2 cellular contexts compared by ENCODE assay signal in the genomic region with DNA sequence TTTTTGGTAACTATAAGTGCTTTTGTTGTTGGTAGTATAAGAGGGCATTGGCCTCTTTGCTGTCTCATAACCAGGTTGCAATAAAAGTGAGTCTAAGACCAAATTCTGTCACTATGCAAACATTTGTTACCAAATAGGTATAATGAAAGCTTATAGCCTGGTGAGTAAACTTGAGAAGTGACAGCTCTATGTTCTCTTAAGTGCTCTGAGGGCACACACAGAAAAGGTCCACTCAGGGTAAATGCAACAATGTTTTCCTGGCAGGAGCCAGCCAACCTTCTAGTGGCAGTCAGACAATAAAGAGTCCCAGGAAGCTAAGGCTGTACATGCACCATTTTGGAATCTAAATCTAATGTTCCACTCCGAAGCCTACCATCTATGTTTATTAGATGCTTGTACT.
TF ChIP-seq lines count a peak whose summit lies in the region.

No MANE protein-coding gene starts in this region.

TF ChIP-seq in endothelial cell of umbilical vein, 7 proteins besides CTCF, POLR2A, EP300 and RAD21:
- TF ChIP-seq MYC (IDR thresholded peaks at IDR 0.05; ENCODE audit: low read depth, low read length): no peak
- TF ChIP-seq, protein P1, sequence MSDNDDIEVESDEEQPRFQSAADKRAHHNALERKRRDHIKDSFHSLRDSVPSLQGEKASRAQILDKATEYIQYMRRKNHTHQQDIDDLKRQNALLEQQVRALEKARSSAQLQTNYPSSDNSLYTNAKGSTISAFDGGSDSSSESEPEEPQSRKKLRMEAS (IDR thresholded peaks at IDR 0.05; ENCODE audit: insufficient read depth, insufficient read length): no peak
- TF ChIP-seq FOS (IDR thresholded peaks at IDR 0.05; ENCODE audit: borderline replicate concordance, insufficient read depth, low read length): no peak
- TF ChIP-seq EZH2 (IDR thresholded peaks at IDR 0.05; ENCODE audit: borderline replicate concordance, low read depth, low read length, severe bottlenecking): no peak
- no peak for TF ChIP-seq GATA2 (IDR thresholded peaks at IDR 0.05; ENCODE audit: insufficient read depth, insufficient read length, low read depth, low read length)
- no peak for TF ChIP-seq POLR2AphosphoS5 (IDR thresholded peaks at IDR 0.05; ENCODE audit: insufficient read depth, low read depth, low read length)
- TF ChIP-seq JUN (IDR thresholded peaks at IDR 0.05; ENCODE audit: borderline replicate concordance, insufficient read depth, insufficient read length, low read depth): no peak

TF ChIP-seq in GM23338, 12 proteins besides CTCF, POLR2A, EP300 and RAD21:
- TF ChIP-seq CREB1 (CRISPR knock-in tag; IDR thresholded peaks at IDR 0.05; ENCODE audit: low read depth) (no peak), NANOG (IDR thresholded peaks at IDR 0.05; ENCODE audit: borderline replicate concordance) (no peak), EZH2phosphoT487 (IDR thresholded peaks at IDR 0.05; ENCODE audit: unreplicated experiment) (no peak), EZH2 (IDR thresholded peaks at IDR 0.05; ENCODE audit: low read depth, unreplicated experiment) (no peak), ZNF114 (CRISPR knock-in tag; IDR thresholded peaks at IDR 0.05) (no peak), STAT1 (IDR thresholded peaks at IDR 0.05; ENCODE audit: unreplicated experiment) (no peak), ZNF331 (CRISPR knock-in tag; IDR thresholded peaks at IDR 0.05; ENCODE audit: low read depth) (no peak), POLR2AphosphoS5 (IDR thresholded peaks at IDR 0.05; ENCODE audit: low read depth) (no peak), JUNB (IDR thresholded peaks at IDR 0.05; ENCODE audit: unreplicated experiment) (no peak)
- TF ChIP-seq, protein P2, sequence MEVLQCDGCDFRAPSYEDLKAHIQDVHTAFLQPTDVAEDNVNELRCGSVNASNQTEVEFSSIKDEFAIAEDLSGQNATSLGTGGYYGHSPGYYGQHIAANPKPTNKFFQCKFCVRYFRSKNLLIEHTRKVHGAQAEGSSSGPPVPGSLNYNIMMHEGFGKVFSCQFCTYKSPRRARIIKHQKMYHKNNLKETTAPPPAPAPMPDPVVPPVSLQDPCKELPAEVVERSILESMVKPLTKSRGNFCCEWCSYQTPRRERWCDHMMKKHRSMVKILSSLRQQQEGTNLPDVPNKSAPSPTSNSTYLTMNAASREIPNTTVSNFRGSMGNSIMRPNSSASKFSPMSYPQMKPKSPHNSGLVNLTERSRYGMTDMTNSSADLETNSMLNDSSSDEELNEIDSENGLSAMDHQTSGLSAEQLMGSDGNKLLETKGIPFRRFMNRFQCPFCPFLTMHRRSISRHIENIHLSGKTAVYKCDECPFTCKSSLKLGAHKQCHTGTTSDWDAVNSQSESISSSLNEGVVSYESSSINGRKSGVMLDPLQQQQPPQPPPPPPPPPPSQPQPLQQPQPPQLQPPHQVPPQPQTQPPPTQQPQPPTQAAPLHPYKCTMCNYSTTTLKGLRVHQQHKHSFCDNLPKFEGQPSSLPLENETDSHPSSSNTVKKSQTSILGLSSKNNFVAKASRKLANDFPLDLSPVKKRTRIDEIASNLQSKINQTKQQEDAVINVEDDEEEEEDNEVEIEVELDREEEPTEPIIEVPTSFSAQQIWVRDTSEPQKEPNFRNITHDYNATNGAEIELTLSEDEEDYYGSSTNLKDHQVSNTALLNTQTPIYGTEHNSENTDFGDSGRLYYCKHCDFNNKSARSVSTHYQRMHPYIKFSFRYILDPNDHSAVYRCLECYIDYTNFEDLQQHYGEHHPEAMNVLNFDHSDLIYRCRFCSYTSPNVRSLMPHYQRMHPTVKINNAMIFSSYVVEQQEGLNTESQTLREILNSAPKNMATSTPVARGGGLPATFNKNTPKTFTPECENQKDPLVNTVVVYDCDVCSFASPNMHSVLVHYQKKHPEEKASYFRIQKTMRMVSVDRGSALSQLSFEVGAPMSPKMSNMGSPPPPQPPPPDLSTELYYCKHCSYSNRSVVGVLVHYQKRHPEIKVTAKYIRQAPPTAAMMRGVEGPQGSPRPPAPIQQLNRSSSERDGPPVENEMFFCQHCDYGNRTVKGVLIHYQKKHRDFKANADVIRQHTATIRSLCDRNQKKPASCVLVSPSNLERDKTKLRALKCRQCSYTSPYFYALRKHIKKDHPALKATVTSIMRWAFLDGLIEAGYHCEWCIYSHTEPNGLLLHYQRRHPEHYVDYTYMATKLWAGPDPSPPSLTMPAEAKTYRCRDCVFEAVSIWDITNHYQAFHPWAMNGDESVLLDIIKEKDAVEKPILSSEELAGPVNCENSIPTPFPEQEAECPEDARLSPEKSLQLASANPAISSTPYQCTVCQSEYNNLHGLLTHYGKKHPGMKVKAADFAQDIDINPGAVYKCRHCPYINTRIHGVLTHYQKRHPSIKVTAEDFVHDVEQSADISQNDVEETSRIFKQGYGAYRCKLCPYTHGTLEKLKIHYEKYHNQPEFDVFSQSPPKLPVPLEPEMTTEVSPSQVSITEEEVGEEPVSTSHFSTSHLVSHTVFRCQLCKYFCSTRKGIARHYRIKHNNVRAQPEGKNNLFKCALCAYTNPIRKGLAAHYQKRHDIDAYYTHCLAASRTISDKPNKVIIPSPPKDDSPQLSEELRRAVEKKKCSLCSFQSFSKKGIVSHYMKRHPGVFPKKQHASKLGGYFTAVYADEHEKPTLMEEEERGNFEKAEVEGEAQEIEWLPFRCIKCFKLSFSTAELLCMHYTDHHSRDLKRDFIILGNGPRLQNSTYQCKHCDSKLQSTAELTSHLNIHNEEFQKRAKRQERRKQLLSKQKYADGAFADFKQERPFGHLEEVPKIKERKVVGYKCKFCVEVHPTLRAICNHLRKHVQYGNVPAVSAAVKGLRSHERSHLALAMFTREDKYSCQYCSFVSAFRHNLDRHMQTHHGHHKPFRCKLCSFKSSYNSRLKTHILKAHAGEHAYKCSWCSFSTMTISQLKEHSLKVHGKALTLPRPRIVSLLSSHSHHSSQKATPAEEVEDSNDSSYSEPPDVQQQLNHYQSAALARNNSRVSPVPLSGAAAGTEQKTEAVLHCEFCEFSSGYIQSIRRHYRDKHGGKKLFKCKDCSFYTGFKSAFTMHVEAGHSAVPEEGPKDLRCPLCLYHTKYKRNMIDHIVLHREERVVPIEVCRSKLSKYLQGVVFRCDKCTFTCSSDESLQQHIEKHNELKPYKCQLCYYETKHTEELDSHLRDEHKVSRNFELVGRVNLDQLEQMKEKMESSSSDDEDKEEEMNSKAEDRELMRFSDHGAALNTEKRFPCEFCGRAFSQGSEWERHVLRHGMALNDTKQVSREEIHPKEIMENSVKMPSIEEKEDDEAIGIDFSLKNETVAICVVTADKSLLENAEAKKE (CRISPR knock-in tag; IDR thresholded peaks at IDR 0.05): no peak
- TF ChIP-seq, protein P3, sequence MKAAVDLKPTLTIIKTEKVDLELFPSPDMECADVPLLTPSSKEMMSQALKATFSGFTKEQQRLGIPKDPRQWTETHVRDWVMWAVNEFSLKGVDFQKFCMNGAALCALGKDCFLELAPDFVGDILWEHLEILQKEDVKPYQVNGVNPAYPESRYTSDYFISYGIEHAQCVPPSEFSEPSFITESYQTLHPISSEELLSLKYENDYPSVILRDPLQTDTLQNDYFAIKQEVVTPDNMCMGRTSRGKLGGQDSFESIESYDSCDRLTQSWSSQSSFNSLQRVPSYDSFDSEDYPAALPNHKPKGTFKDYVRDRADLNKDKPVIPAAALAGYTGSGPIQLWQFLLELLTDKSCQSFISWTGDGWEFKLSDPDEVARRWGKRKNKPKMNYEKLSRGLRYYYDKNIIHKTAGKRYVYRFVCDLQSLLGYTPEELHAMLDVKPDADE (IDR thresholded peaks at IDR 0.05): no peak
- TF ChIP-seq, protein P4, sequence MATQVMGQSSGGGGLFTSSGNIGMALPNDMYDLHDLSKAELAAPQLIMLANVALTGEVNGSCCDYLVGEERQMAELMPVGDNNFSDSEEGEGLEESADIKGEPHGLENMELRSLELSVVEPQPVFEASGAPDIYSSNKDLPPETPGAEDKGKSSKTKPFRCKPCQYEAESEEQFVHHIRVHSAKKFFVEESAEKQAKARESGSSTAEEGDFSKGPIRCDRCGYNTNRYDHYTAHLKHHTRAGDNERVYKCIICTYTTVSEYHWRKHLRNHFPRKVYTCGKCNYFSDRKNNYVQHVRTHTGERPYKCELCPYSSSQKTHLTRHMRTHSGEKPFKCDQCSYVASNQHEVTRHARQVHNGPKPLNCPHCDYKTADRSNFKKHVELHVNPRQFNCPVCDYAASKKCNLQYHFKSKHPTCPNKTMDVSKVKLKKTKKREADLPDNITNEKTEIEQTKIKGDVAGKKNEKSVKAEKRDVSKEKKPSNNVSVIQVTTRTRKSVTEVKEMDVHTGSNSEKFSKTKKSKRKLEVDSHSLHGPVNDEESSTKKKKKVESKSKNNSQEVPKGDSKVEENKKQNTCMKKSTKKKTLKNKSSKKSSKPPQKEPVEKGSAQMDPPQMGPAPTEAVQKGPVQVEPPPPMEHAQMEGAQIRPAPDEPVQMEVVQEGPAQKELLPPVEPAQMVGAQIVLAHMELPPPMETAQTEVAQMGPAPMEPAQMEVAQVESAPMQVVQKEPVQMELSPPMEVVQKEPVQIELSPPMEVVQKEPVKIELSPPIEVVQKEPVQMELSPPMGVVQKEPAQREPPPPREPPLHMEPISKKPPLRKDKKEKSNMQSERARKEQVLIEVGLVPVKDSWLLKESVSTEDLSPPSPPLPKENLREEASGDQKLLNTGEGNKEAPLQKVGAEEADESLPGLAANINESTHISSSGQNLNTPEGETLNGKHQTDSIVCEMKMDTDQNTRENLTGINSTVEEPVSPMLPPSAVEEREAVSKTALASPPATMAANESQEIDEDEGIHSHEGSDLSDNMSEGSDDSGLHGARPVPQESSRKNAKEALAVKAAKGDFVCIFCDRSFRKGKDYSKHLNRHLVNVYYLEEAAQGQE (IDR thresholded peaks at IDR 0.05; ENCODE audit: unreplicated experiment): no peak
